ENCODE assay signal across 15 cellular contexts in the genomic region with DNA sequence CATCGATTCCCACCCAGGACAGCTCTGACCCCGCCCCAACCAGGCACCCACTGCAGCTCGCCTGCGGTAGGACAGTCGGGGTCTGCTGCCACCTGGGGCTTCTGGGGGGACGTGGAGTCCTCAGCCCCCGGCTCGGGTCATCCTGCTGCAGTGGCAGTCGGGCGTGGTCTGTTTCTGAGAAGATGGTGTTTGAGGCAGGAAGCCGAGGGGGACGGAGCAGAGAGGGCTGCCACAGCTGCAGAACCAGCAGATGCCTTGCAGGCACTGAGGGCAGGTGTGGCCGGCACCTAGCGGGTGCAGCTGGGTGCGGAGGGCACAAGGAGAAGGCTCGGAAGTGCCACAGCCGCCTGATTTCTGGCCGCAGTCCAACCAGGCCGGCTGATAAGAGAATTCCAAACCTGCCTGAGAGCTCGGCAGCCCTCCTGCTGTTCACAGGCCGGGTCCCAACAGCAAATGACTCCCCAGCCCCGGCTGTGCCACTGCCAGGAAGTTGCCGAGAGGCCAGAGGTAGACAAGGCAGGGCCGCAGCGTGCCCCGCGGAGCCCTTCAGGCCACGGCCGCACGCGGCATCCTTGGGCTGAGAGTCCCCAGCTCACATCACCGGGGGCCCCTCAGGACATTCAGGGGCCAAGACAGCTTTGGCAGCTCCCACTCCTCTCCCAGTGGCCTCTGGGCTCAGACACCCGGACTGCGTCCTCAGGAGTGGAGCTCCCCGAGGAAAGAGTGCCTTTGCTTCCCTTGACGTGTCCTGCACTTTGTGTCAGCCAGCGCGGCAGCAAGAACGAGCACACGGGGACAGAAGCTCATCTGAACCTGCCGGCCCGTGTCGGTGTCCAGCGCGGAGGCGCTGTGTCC. TPM values are rescaled to one million over a fixed set of nuclear protein-coding genes. Genes with fewer than 3 reads are reported as not detected.
DNase-seq lines count a peak whose midpoint lies in the region; ATAC-seq and TF ChIP-seq lines count a peak whose summit lies in the region.
"Had no signal": no experiment of that assay in that cellular context is flagged by ENCODE, and none has a peak within 500 bp of the region (broad histone marks: within the 10 kb centered on the region; RNA-seq: fewer than 3 reads in every experiment).

No MANE protein-coding gene starts in this region.

- H3K36me3 Mint-ChIP-seq in natural killer cell: no peaks in the 10 kb centered on the region
- H3K36me3 Mint-ChIP-seq in natural killer cell treated with Interleukin-12 subunit alpha and Interleukin-12 subunit beta and Interleukin-15 and Interleukin-18, amount 100 ng/mL, for 72 hours: peaks cover 5% of the 10 kb centered on the region
- H3K36me3 Mint-ChIP-seq in endodermal cell (ENCODE audit: low read depth): no peaks in the 10 kb centered on the region
- peaks cover 17 to 19% of the 10 kb centered on the region in 2 donors for H3K36me3 Mint-ChIP-seq in activated naive CD4-positive, alpha-beta T cell treated with anti-CD3 and anti-CD28 coated beads, Interleukin-2, amount 50 U/mL, for 72 hours

- 91 to 92% methylated on average over 38 to 46 of the region's 46 CpGs for WGBS in endodermal cell (ENCODE audit: insufficient coverage in 1 of 2, insufficient read length in 1 of 2), 2 experiments

- TF ChIP-seq CTCF in natural killer cell (IDR thresholded peaks at IDR 0.05) (no peak), PC-3 (conservative IDR thresholded peaks at IDR 0.05; ENCODE audit: low read depth, low read length) (no peak), endodermal cell (conservative IDR thresholded peaks at IDR 0.05) (no peak)

- no peak overlapping the region for H3K4me2 ChIP-seq in PC-3 (ENCODE audit: low read length)

- intact Hi-C loops in natural killer cell (cut with micrococcal nuclease): no loop called here
- intact Hi-C loops in left ventricle myocardium superior (cut with micrococcal nuclease): no loop called here
- intact Hi-C loops in PC-3 (cut with micrococcal nuclease): no loop called here

- BruUV-seq in PC-3 (replicated peaks; lab: Mats Ljungman, UMichigan): no TSS peak

- peaks cover 0 to 5% of the 10 kb centered on the region in 2 donors for H3K9me3 Mint-ChIP-seq in natural killer cell
- peaks cover 8% of the 10 kb centered on the region for H3K9me3 Mint-ChIP-seq in natural killer cell treated with Interleukin-12 subunit alpha and Interleukin-12 subunit beta and Interleukin-15 and Interleukin-18, amount 100 ng/mL, for 72 hours
- H3K9me3 Mint-ChIP-seq in endodermal cell: peaks cover 23% of the 10 kb centered on the region
- H3K9me3 Mint-ChIP-seq in activated naive CD4-positive, alpha-beta T cell treated with anti-CD3 and anti-CD28 coated beads, Interleukin-2, amount 50 U/mL, for 72 hours: peaks cover 0 to 15% of the 10 kb centered on the region in 2 donors

- H3F3A ChIP-seq in PC-3 (ENCODE audit: low read length, unreplicated experiment): no peaks in the 10 kb centered on the region

- H3K4me3 ChIP-seq in PC-3 (ENCODE audit: low read length) (no peak overlapping the region), endodermal cell (ENCODE audit: low read length) (no peak overlapping the region)
- H3K4me3 ChIP-seq: breast epithelium, MG63 had no signal

- peaks cover 6% of the 10 kb centered on the region; the same call in 1 of the 2 replicates for H3K9me3 ChIP-seq in PC-3 (ENCODE audit: low read length)
- H3K9me3 ChIP-seq in endodermal cell (ENCODE audit: control insufficient read depth, low read length): peaks cover 15% of the 10 kb centered on the region
- H3K9me3 ChIP-seq: MG63 had no signal

- no peaks in the 10 kb centered on the region for H3K79me2 ChIP-seq in PC-3 (ENCODE audit: low read length)

- no peaks in the 10 kb centered on the region for H3K9me2 ChIP-seq in PC-3 (replicated peaks; ENCODE audit: low read length)

- CTCF ChIA-PET in PC-3 (lab: Charles Lee): no interaction called here

- H3K27me3 Mint-ChIP-seq in natural killer cell (ENCODE audit: low read depth in 2 of 2): peaks cover 0 to 3% of the 10 kb centered on the region in 2 donors
- H3K27me3 Mint-ChIP-seq in natural killer cell treated with Interleukin-12 subunit alpha and Interleukin-12 subunit beta and Interleukin-15 and Interleukin-18, amount 100 ng/mL, for 72 hours: no peaks in the 10 kb centered on the region
- H3K27me3 Mint-ChIP-seq in endodermal cell (ENCODE audit: insufficient read depth): peaks cover 5% of the 10 kb centered on the region
- H3K27me3 Mint-ChIP-seq: activated CD4-positive, alpha-beta memory T cell treated with anti-CD3 and anti-CD28 coated beads for 36 hours had no signal

- no peaks in the 10 kb centered on the region for H3K36me3 ChIP-seq in PC-3 (ENCODE audit: low read depth, low read length)
- H3K36me3 ChIP-seq in endodermal cell (ENCODE audit: control insufficient read depth, insufficient read depth, low read length): no peaks in the 10 kb centered on the region
- H3K36me3 ChIP-seq: MG63 had no signal

- H3K4me1 ChIP-seq in PC-3 (ENCODE audit: insufficient read depth, low read length) (no peaks in the 10 kb centered on the region), endodermal cell (ENCODE audit: control insufficient read depth, insufficient read depth, low read length) (no peaks in the 10 kb centered on the region)
- H3K4me1 ChIP-seq: breast epithelium had no signal

- H3K9ac ChIP-seq in PC-3 (ENCODE audit: low read length) (no peak overlapping the region), endodermal cell (ENCODE audit: extremely low read depth, low read length, poor library complexity, severe bottlenecking) (no peak overlapping the region)

- H2AFZ ChIP-seq in PC-3 (ENCODE audit: low read length): no peak overlapping the region

- no peak overlapping the region for H3K27ac Mint-ChIP-seq in natural killer cell
- no peak overlapping the region for H3K27ac Mint-ChIP-seq in natural killer cell treated with Interleukin-12 subunit alpha and Interleukin-12 subunit beta and Interleukin-15 and Interleukin-18, amount 100 ng/mL, for 72 hours
- H3K27ac Mint-ChIP-seq in endodermal cell: no peak overlapping the region
- H3K27ac Mint-ChIP-seq in activated naive CD4-positive, alpha-beta T cell treated with anti-CD3 and anti-CD28 coated beads, Interleukin-2, amount 50 U/mL, for 72 hours: no peak overlapping the region
- H3K27ac Mint-ChIP-seq: activated CD4-positive, alpha-beta memory T cell treated with anti-CD3 and anti-CD28 coated beads for 36 hours; naive B cell had no signal

- H3K27me3 ChIP-seq in PC-3 (ENCODE audit: low read length) (no peaks in the 10 kb centered on the region), endodermal cell (ENCODE audit: control insufficient read depth, insufficient read depth, low read length, poor library complexity, severe bottlenecking) (no peaks in the 10 kb centered on the region)
- H3K27me3 ChIP-seq: MG63 had no signal

- ATAC-seq in natural killer cell: no peak
- ATAC-seq in natural killer cell treated with Interleukin-12 subunit alpha and Interleukin-12 subunit beta and Interleukin-15 and Interleukin-18, amount 100 ng/mL, for 72 hours: no peak
- ATAC-seq in left ventricle myocardium superior: peak; percentile 83
- no peak for ATAC-seq in PC-3
- ATAC-seq in GM18519 (IDR thresholded peaks at IDR 0.05; ENCODE audit: low FRiP score, unreplicated experiment): no peak
- ATAC-seq in activated naive CD4-positive, alpha-beta T cell treated with anti-CD3 and anti-CD28 coated beads, Interleukin-2, amount 50 U/mL, for 72 hours: no peak

- H3K4me1 Mint-ChIP-seq in natural killer cell (peaks cover 17 to 19% of the 10 kb centered on the region in 2 donors), endodermal cell (peaks cover under 1% of the 10 kb centered on the region)
- H3K4me1 Mint-ChIP-seq in natural killer cell treated with Interleukin-12 subunit alpha and Interleukin-12 subunit beta and Interleukin-15 and Interleukin-18, amount 100 ng/mL, for 72 hours (ENCODE audit: low read depth in 2 of 2): peaks cover 20 to 24% of the 10 kb centered on the region in 2 donors

- H3K27ac ChIP-seq in PC-3 (ENCODE audit: low read length) (no peak overlapping the region), endodermal cell (ENCODE audit: low read depth, low read length) (no peak overlapping the region)
- H3K27ac ChIP-seq: breast epithelium had no signal

- POLR2A ChIA-PET in PC-3 (lab: Charles Lee; ENCODE audit: unreplicated experiment): no interaction called here

- DNase-seq in natural killer cell (no peak), NCI-H510A (lab: John Stamatoyannopoulos, UW) (peak; percentile 55), left ventricle myocardium superior (peak; percentile 83), PC-3 (no peak), endodermal cell (no peak)
- DNase-seq in natural killer cell treated with Interleukin-12 subunit alpha and Interleukin-12 subunit beta and Interleukin-15 and Interleukin-18, amount 100 ng/mL, for 72 hours (ENCODE audit: low spot score): no peak
- no peak for DNase-seq in activated naive CD4-positive, alpha-beta T cell treated with anti-CD3 and anti-CD28 coated beads, Interleukin-2, amount 50 U/mL, for 72 hours (ENCODE audit: low spot score in 2 of 2)
- DNase-seq: activated CD4-positive, alpha-beta memory T cell treated with anti-CD3 and anti-CD28 coated beads for 36 hours; GOT3; MG63; naive B cell; stimulated activated naive CD4-positive, alpha-beta T cell treated with Interleukin-2 at 50 U/mL for 16 hours had no signal

- H4K20me1 ChIP-seq in PC-3 (ENCODE audit: low read length): no peaks in the 10 kb centered on the region

- H3K4me3 Mint-ChIP-seq in natural killer cell: peak overlapping the region; percentile 6
- H3K4me3 Mint-ChIP-seq in natural killer cell treated with Interleukin-12 subunit alpha and Interleukin-12 subunit beta and Interleukin-15 and Interleukin-18, amount 100 ng/mL, for 72 hours: no peak overlapping the region
- no peak overlapping the region for H3K4me3 Mint-ChIP-seq in endodermal cell
- H3K4me3 Mint-ChIP-seq: activated CD4-positive, alpha-beta memory T cell treated with anti-CD3 and anti-CD28 coated beads for 36 hours had no signal

RNA-seq across cellular contexts. Expression of gene CPLX1, which starts 9.4 kb away (rescaled TPM):
- total RNA-seq in natural killer cell (not detected), left ventricle myocardium superior (4.4 TPM), PC-3 (2014; rRNA removed) (0.87 and 2.6 TPM in 2 replicates), endodermal cell (1 to 10 TPM; 1.0 to 1.9 TPM)
- total RNA-seq in natural killer cell treated with Interleukin-12 subunit alpha and Interleukin-12 subunit beta and Interleukin-15 and Interleukin-18, amount 100 ng/mL, for 72 hours: not detected
- polyA plus RNA-seq in endodermal cell (2013, experiment 1 of 2): 0.36 TPM
- 1.0 TPM for polyA plus RNA-seq in endodermal cell (2013, experiment 2 of 2)
- total RNA-seq in activated naive CD4-positive, alpha-beta T cell treated with anti-CD3 and anti-CD28 coated beads, Interleukin-2, amount 50 U/mL, for 72 hours: 1 to 10 TPM in 1 of 2 donors, under 1 TPM in 1; 0.11 to 1.9 TPM
- total RNA-seq: glomerular endothelial cell had no signal

Comparison
In these comparisons a context has a peak if more than half of its experiments do, and no peak if none do; other contexts are left out.
1. DNase-seq: peak in NCI-H510A (single experiment) and left ventricle myocardium superior (single experiment); none in natural killer cell (single experiment), natural killer cell treated with Interleukin-12 subunit alpha and Interleukin-12 subunit beta and Interleukin-15 and Interleukin-18, amount 100 ng/mL, for 72 hours (single experiment), PC-3 (single experiment), endodermal cell (single experiment) and activated naive CD4-positive, alpha-beta T cell treated with anti-CD3 and anti-CD28 coated beads, Interleukin-2, amount 50 U/mL, for 72 hours (0 of 2).